20 cellular contexts compared by ENCODE assay signal in genomic region chr10:114308470-114309110, GRCh38.
DNase-seq lines count a peak whose midpoint lies in the region; ATAC-seq, FAIRE-seq and TF ChIP-seq lines count a peak whose summit lies in the region.
"Had no signal": no experiment of that assay in that cellular context is flagged by ENCODE, and none has a peak within 500 bp of the region (broad histone marks: within the 10 kb centered on the region; RNA-seq: fewer than 3 reads in every experiment).

No MANE protein-coding gene starts in this region.

- TF ChIP-seq POLR2A in uterus (IDR thresholded peaks at IDR 0.05), result no peak

- intact Hi-C loops in Panc1 (cut with micrococcal nuclease; ENCODE audit: unreplicated experiment) (loop anchor here (5.0 kb wide), 1 partner anchor 94 kb away; the partner anchor contains the start of gene AFAP1L2), uterus (cut with DNase I; ENCODE audit: low total_unique reads) (loop anchor here (10.0 kb wide), 2 partner anchors 96 to 126 kb away; partner anchors contain the start of gene AFAP1L2)

- BruUV-seq in Panc1 (replicated peaks; lab: Mats Ljungman, UMichigan), result no TSS peak

- FAIRE-seq in urothelium cell line (lab: Jason Lieb, UNC), result peak; percentile 62
- FAIRE-seq: bronchial epithelial cell, kidney had no signal

- H3K27me3 ChIP-seq in Panc1 (ENCODE audit: control insufficient read depth, insufficient read depth, low read length) (no peaks in the 10 kb centered on the region), uterus (no peaks in the 10 kb centered on the region)
- H3K27me3 ChIP-seq: SJSA1, tibial artery had no signal

- POLR2A ChIA-PET in Panc1 (lab: Charles Lee), result interaction anchor here (0.6 kb wide), 1 partner anchor 22 kb away, joined by 4 read pairs; no protein-coding TSS in a partner anchor

- CTCF ChIA-PET in Panc1 (lab: Charles Lee), result no interaction called here

- in situ Hi-C loops in Panc1 (cut with HindIII; ENCODE audit: low pct_unique_long_range_greater_than_20kb, low sequenced_read_pairs), result no loop called here

- no peak for TF ChIP-seq CTCF in Panc1 (IDR thresholded peaks at IDR 0.05)
- no peak for TF ChIP-seq CTCF in uterus (IDR thresholded peaks at IDR 0.05)

- peaks cover under 1% of the 10 kb centered on the region; the same call in 1 of the 2 replicates for H3K36me3 ChIP-seq in Panc1 (ENCODE audit: control insufficient read depth, insufficient read depth, low read length)
- no peaks in the 10 kb centered on the region for H3K36me3 ChIP-seq in uterus
- H3K36me3 ChIP-seq: SJSA1 had no signal

- ATAC-seq in Panc1, result no peak
- ATAC-seq in HG02840 (IDR thresholded peaks at IDR 0.05; ENCODE audit: low FRiP score, unreplicated experiment), result no peak
- ATAC-seq: activated CD4-positive, CD25-positive, alpha-beta regulatory T cell treated with anti-CD3 and anti-CD28 coated beads, Interleukin-2, amount 50 U/mL, for 24 hours; mucosa of descending colon had no signal

- H3K27ac ChIP-seq in Panc1 (ENCODE audit: low read length), result peak overlapping the region; percentile 91
- peak overlapping the region in 1 of 2 donors; percentile 3 for H3K27ac ChIP-seq in uterus
- H3K27ac ChIP-seq: SJSA1, tibial artery had no signal

- peak; percentile 43 for DNase-seq in activated effector memory CD4-positive, alpha-beta T cell treated with anti-CD3 and anti-CD28 coated beads, Interleukin-2, amount 50 U/mL, for 16 hours
- no peak for DNase-seq in activated effector memory CD4-positive, alpha-beta T cell treated with Interleukin-2 at 50 U/mL for 16 hours
- DNase-seq in Panc1 (ENCODE audit: low read depth, low spot score), result no peak
- peak; percentile 28 for DNase-seq in midbrain (lab: John Stamatoyannopoulos, UW)
- DNase-seq in urothelium cell line (ENCODE audit: low spot score), result no peak
- DNase-seq in GF-D8 (lab: John Stamatoyannopoulos, UW), result no peak
- no peak for DNase-seq in uterus
- DNase-seq: activated naive CD4-positive, alpha-beta T cell treated with anti-CD3 and anti-CD28 coated beads, Interleukin-2, amount 50 U/mL, for 16 hours; CD4-positive, alpha-beta memory T cell; effector CD8-positive, alpha-beta T cell; Kasumi-1; kidney; mucosa of descending colon; NCI-H1436 treated with DMSO at 0.1 percent for 48 hours; NCI-H446 had no signal

- no peaks in the 10 kb centered on the region for H3K9me3 ChIP-seq in Panc1 (ENCODE audit: control insufficient read depth, insufficient read depth, low read depth, low read length)
- no peaks in the 10 kb centered on the region for H3K9me3 ChIP-seq in uterus
- H3K9me3 ChIP-seq: mucosa of descending colon, SJSA1, tibial artery had no signal

- H3K4me3 ChIP-seq in Panc1 (ENCODE audit: low read depth in 2 of 2, low read length in 2 of 2), result no peak overlapping the region
- no peak overlapping the region for H3K4me3 ChIP-seq in uterus
- H3K4me3 ChIP-seq: mucosa of descending colon, SJSA1, tibial artery had no signal

- H3K4me1 ChIP-seq in Panc1 (ENCODE audit: control insufficient read depth, insufficient read depth, low read length) (peaks cover 55% of the 10 kb centered on the region), uterus (no peaks in the 10 kb centered on the region)

Comparison
In these comparisons a context has a peak if more than half of its experiments do, and no peak if none do; other contexts are left out.
1. DNase-seq: peak in activated effector memory CD4-positive, alpha-beta T cell treated with anti-CD3 and anti-CD28 coated beads, Interleukin-2, amount 50 U/mL, for 16 hours (single experiment) and midbrain (single experiment); none in activated effector memory CD4-positive, alpha-beta T cell treated with Interleukin-2 at 50 U/mL for 16 hours (single experiment), Panc1 (single experiment), urothelium cell line (single experiment), GF-D8 (single experiment) and uterus (0 of 2).